ENCODE assay signal across 20 cellular contexts in genomic region chr4:166957451-166957850, GRCh38.
DNase-seq lines count a peak whose midpoint lies in the region; ATAC-seq and TF ChIP-seq lines count a peak whose summit lies in the region.
"Had no signal": no experiment of that assay in that cellular context is flagged by ENCODE, and none has a peak within 500 bp of the region (broad histone marks: within the 10 kb centered on the region; RNA-seq: fewer than 3 reads in every experiment).

No MANE protein-coding gene starts in this region.

- no TSS peak for BruUV-seq in Calu3 (replicated peaks; lab: Mats Ljungman, UMichigan)

- H3K27ac Mint-ChIP-seq in Calu3 (ENCODE audit: unreplicated experiment): no peak overlapping the region

- H3K27me3 Mint-ChIP-seq in Calu3 (ENCODE audit: unreplicated experiment): no peaks in the 10 kb centered on the region

- H3K4me1 Mint-ChIP-seq in Calu3 (ENCODE audit: low read depth, unreplicated experiment): no peaks in the 10 kb centered on the region

- CTCF ChIA-PET in Calu3 (lab: Charles Lee): no interaction called here

- H3K9me3 Mint-ChIP-seq in Calu3 (ENCODE audit: low read depth, unreplicated experiment): peaks cover 10% of the 10 kb centered on the region

- H3K36me3 Mint-ChIP-seq in Calu3 (ENCODE audit: insufficient read depth, unreplicated experiment): no peaks in the 10 kb centered on the region

- H3K4me3 Mint-ChIP-seq in Calu3 (ENCODE audit: low read depth, unreplicated experiment): no peak overlapping the region

- intact Hi-C loops in Calu3 (cut with micrococcal nuclease; ENCODE audit: unreplicated experiment): no loop called here

- DNase-seq in HCEC 1CT (peak; percentile 22), RKO (ENCODE audit: low spot score) (peak; percentile 1), astrocyte of the hippocampus (ENCODE audit: low read depth, low spot score) (peak; percentile 11), iris pigment epithelial cell (ENCODE audit: low read depth) (peak; percentile 9), Calu3 (no peak), DMS153 (lab: John Stamatoyannopoulos, UW) (no peak), NCI-H446 treated with DMSO at 0.1 percent for 48 hours (lab: John Stamatoyannopoulos, UW) (no peak)
- DNase-seq: 8988T, ACHN, GOT3, Karpas-422, MV-4-11, NCI-H1105 treated with DMSO at 0.1 percent for 48 hours, NCI-H146, NCI-H1930, NCI-H2107, NCI-H526 treated with DMSO at 0.1 percent for 48 hours, SHP77 treated with DMSO at 0.1 percent for 48 hours had no signal

- no peak for ATAC-seq in HG03095 (IDR thresholded peaks at IDR 0.05; ENCODE audit: unreplicated experiment)
- ATAC-seq: HepG2 had no signal

- no peak for TF ChIP-seq CTCF in Calu3 (IDR thresholded peaks at IDR 0.05; ENCODE audit: unreplicated experiment)

Comparison
In these comparisons a context has a peak if more than half of its experiments do, and no peak if none do; other contexts are left out.
1. DNase-seq: peak in HCEC 1CT (single experiment), RKO (single experiment), astrocyte of the hippocampus (single experiment) and iris pigment epithelial cell (single experiment); none in Calu3 (single experiment), DMS153 (single experiment) and NCI-H446 treated with DMSO at 0.1 percent for 48 hours (single experiment).